Comparison of ENCODE assay signal across 17 cellular contexts in the genomic region with DNA sequence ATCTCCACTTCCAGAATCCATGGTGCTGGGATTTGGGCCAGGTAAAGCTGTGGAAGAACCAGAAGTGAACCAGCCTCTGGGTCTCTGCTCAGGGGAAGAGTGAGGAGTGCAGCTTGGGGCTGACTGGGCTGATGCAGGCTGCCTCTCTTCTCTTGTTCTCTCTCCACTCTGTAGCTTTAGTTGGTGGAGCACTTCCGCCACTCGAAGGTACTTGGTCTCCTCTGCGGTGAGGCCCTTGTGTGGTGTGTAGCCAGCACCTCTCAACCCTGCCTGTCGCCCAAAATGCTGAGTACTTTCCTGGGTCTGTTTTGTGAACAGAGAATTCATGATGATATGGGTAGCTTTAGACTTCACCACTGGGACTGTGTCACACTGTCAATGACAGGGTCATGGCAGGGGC.
"Had no signal": no experiment of that assay in that cellular context is flagged by ENCODE, and none has a peak within 500 bp of the region (broad histone marks: within the 10 kb centered on the region; RNA-seq: fewer than 3 reads in every experiment).

No MANE protein-coding gene starts in this region.

- H3K36me3 ChIP-seq: prostate gland had no signal

- H3K4me3 ChIP-seq: prostate gland, skin epidermis had no signal

- H3K9me3 ChIP-seq: prostate gland had no signal

- H3K27ac Mint-ChIP-seq: activated CD4-positive, alpha-beta T cell treated with anti-CD3 and anti-CD28 coated beads for 36 hours; activated naive CD4-positive, alpha-beta T cell treated with anti-CD3 and anti-CD28 coated beads, Interleukin-2, amount 50 U/mL, for 72 hours had no signal

- ATAC-seq: activated CD4-positive, alpha-beta T cell treated with anti-CD3 and anti-CD28 coated beads for 36 hours; left ventricle myocardium superior; right cardiac atrium had no signal

- DNase-seq: activated CD4-positive, alpha-beta T cell treated with anti-CD3 and anti-CD28 coated beads for 36 hours; amygdala; cortex of kidney; effector memory CD4-positive, alpha-beta T cell; foreskin melanocyte; right cardiac atrium; stimulated activated CD4-positive, alpha-beta T cell treated with anti-CD3 and anti-CD28 coated beads, Interleukin-4, amount 100 ng/mL, for 24 hours; stimulated activated naive CD4-positive, alpha-beta T cell treated with Interleukin-2 at 50 U/mL for 16 hours; substantia nigra; T-helper 2 cell; trophoblast cell had no signal

- H3K27ac ChIP-seq: prostate gland, skin epidermis had no signal

- H3K4me3 Mint-ChIP-seq: activated CD4-positive, alpha-beta T cell treated with anti-CD3 and anti-CD28 coated beads for 36 hours; brain; central memory CD8-positive, alpha-beta T cell had no signal

- H3K4me1 ChIP-seq: prostate gland had no signal
